9 cellular contexts compared by ENCODE assay signal in genomic region chr3:46981932-46982471, GRCh38. TPM values are rescaled to one million over a fixed set of nuclear protein-coding genes. Genes with fewer than 3 reads are reported as not detected.
DNase-seq lines count a peak whose midpoint lies in the region; ATAC-seq and TF ChIP-seq lines count a peak whose summit lies in the region.
"Had no signal": no experiment of that assay in that cellular context is flagged by ENCODE, and none has a peak within 500 bp of the region (broad histone marks: within the 10 kb centered on the region; RNA-seq: fewer than 3 reads in every experiment).

No MANE protein-coding gene starts in this region.

- peak; percentile 29 for DNase-seq in HPDE6-E6E7 (ENCODE audit: extremely low spot score)
- peak; percentile 62 for DNase-seq in hepatocyte (ENCODE audit: low spot score)
- DNase-seq in gastrocnemius medialis: no peak
- no peak for DNase-seq in NCI-H2081 treated with DMSO at 0.1 percent for 48 hours (lab: John Stamatoyannopoulos, UW)
- no peak for DNase-seq in activated gamma-delta T cell (lab: John Stamatoyannopoulos, UW)
- DNase-seq: SW 1271 had no signal

- WGBS in hepatocyte (ENCODE audit: low lambda C conversion rate, missing lambda C conversion rate): 20% methylated on average over 4 of the region's 5 CpGs

- H3K36me3 ChIP-seq in hepatocyte (replicated peaks; ENCODE audit: insufficient read depth, low read depth) (no peaks in the 10 kb centered on the region), gastrocnemius medialis (no peaks in the 10 kb centered on the region)

- in situ Hi-C loops in gastrocnemius medialis (cut with MboI; ENCODE audit: low sequenced_read_pairs in 4 of 4): loop anchor here in 1 of 4 donors (10.0 kb wide), 1 partner anchor 67 kb away; no protein-coding TSS in a partner anchor

- no peaks in the 10 kb centered on the region for H3K9me2 ChIP-seq in hepatocyte (replicated peaks; ENCODE audit: insufficient read depth)

- peak overlapping the region; percentile 91 for H3K27ac ChIP-seq in VCaP
- peak overlapping the region; percentile 85 for H3K27ac ChIP-seq in hepatocyte
- peak overlapping the region; percentile 28 to 95 (median 54) for H3K27ac ChIP-seq in gastrocnemius medialis

- no peaks in the 10 kb centered on the region for H4K20me1 ChIP-seq in hepatocyte (ENCODE audit: insufficient read depth, poor library complexity, severe bottlenecking)

- TF ChIP-seq CTCF in VCaP (conservative IDR thresholded peaks at IDR 0.05) (no peak), hepatocyte (IDR thresholded peaks at IDR 0.05; ENCODE audit: poor library complexity) (no peak), gastrocnemius medialis (IDR thresholded peaks at IDR 0.05 in 4 of 5, conservative IDR thresholded peaks at IDR 0.05 in 1 of 5) (no peak)

- H3K9me3 ChIP-seq in hepatocyte (ENCODE audit: low read depth) (no peaks in the 10 kb centered on the region), gastrocnemius medialis (no peaks in the 10 kb centered on the region)

- no peak overlapping the region for H2AFZ ChIP-seq in hepatocyte

- intact Hi-C loops in gastrocnemius medialis (cut with DNase I; ENCODE audit: low total_unique reads): no loop called here

- ATAC-seq in gastrocnemius medialis (no peak), GM21515 (IDR thresholded peaks at IDR 0.05; ENCODE audit: unreplicated experiment) (no peak), HG02885 (IDR thresholded peaks at IDR 0.05; ENCODE audit: poor library complexity, unreplicated experiment) (no peak)

- peak overlapping the region; percentile 90 for H3K4me2 ChIP-seq in hepatocyte

- peaks cover 63% of the 10 kb centered on the region for H3K79me2 ChIP-seq in hepatocyte

- no peak overlapping the region for H3K4me3 ChIP-seq in hepatocyte
- peak overlapping the region in 2 of 4 donors; percentile 21 to 71 for H3K4me3 ChIP-seq in gastrocnemius medialis

- TF ChIP-seq POLR2A in gastrocnemius medialis (IDR thresholded peaks at IDR 0.05): no peak

- H3K4me1 ChIP-seq in hepatocyte (ENCODE audit: insufficient read depth): peaks cover 30% of the 10 kb centered on the region
- peaks cover 15 to 21% of the 10 kb centered on the region in 2 donors for H3K4me1 ChIP-seq in gastrocnemius medialis

- H3K27me3 ChIP-seq in hepatocyte (no peaks in the 10 kb centered on the region), gastrocnemius medialis (no peaks in the 10 kb centered on the region)

RNA-seq across cellular contexts. Expression of gene NBEAL2, which starts 2.5 kb away (rescaled TPM):
- total RNA-seq in hepatocyte (23.6 and 38.6 TPM in 2 replicates), gastrocnemius medialis (1 to 10 TPM; 4.1 to 8.7 (median 7.5) TPM)
- 42.2 and 58.5 TPM in 2 replicates for polyA plus RNA-seq in hepatocyte

RNA-seq across cellular contexts. Expression of gene CCDC12, which starts 5.5 kb away (rescaled TPM):
- total RNA-seq in hepatocyte: 41.1 and 47.5 TPM in 2 replicates
- 78.4 and 107 TPM in 2 replicates for polyA plus RNA-seq in hepatocyte
- total RNA-seq in gastrocnemius medialis: 10 to 100 TPM; 24.6 to 32.0 (median 29.0) TPM

Comparison
In these comparisons a context has a peak if more than half of its experiments do, and no peak if none do; other contexts are left out.
1. DNase-seq: peak in HPDE6-E6E7 (single experiment) and hepatocyte (single experiment); none in gastrocnemius medialis (0 of 2), NCI-H2081 treated with DMSO at 0.1 percent for 48 hours (single experiment) and activated gamma-delta T cell (single experiment).
2. Peak in every context shown above with its lines, with median percentiles within 50 percentile points of each other: H3K27ac ChIP-seq.